Comparison of ENCODE assay signal across 20 cellular contexts in the genomic region with DNA sequence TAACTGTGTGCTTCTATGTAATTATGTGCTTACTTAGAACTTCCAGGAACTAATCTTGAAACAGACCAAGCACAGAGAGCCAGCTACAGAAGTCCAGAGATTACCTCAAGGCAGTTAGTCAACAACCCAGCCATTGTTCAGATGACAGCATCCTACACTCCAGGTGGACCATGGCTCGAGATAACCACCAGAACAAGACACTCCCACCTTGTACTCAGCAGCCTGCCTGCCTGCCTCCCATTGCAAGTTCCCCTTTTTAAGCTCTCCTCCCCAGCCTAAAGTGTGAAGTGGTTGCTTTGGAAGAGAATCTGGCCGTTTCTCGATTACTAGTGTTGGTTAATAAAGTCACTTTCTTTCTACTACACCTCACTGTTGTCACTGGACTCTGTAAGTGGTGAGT.
DNase-seq lines count a peak whose midpoint lies in the region; ATAC-seq lines count a peak whose summit lies in the region.
"Had no signal": no experiment of that assay in that cellular context is flagged by ENCODE, and none has a peak within 500 bp of the region (broad histone marks: within the 10 kb centered on the region; RNA-seq: fewer than 3 reads in every experiment).

No MANE protein-coding gene starts in this region.

- H3K14ac ChIP-seq in mesenchymal stem cell (ENCODE audit: low read length in 2 of 2) = no peak overlapping the region

- peak; percentile 47 for ATAC-seq in HG02759 (IDR thresholded peaks at IDR 0.05; ENCODE audit: unreplicated experiment)
- ATAC-seq in naive thymus-derived CD4-positive, alpha-beta T cell = no peak
- ATAC-seq: GM23338, SK-N-SH treated with all-trans-retinoic acid at 6 μM for 48 hours had no signal

- H2BK15ac ChIP-seq in mesendoderm (replicated peaks; ENCODE audit: low read depth) (no peak overlapping the region), mesenchymal stem cell (ENCODE audit: low read depth, poor library complexity, severe bottlenecking) (no peak overlapping the region)

- no peaks in the 10 kb centered on the region for H3K9me3 ChIP-seq in mesenchymal stem cell (ENCODE audit: control insufficient read depth, low read length)
- H3K9me3 ChIP-seq in naive thymus-derived CD4-positive, alpha-beta T cell (ENCODE audit: control insufficient read depth in 2 of 3, low read length in 3 of 3) = no peaks in the 10 kb centered on the region
- H3K9me3 ChIP-seq: ascending aorta, BLaER1, tibial nerve had no signal

- H3K4me2 ChIP-seq in mesendoderm (ENCODE audit: low read length) = no peak overlapping the region
- no peak overlapping the region for H3K4me2 ChIP-seq in mesenchymal stem cell (ENCODE audit: low read length, poor library complexity, severe bottlenecking)
- H3K4me2 ChIP-seq: BLaER1, GM23338 had no signal

- H2BK5ac ChIP-seq in mesendoderm (ENCODE audit: low read length) = no peak overlapping the region
- H2BK5ac ChIP-seq in mesenchymal stem cell (ENCODE audit: low read depth, low read length, poor library complexity, severe bottlenecking) = no peak overlapping the region

- H2AFZ ChIP-seq in mesenchymal stem cell (ENCODE audit: low read depth, low read length) = no peak overlapping the region
- H2AFZ ChIP-seq: GM23338 had no signal

- H3K9me3 Mint-ChIP-seq in naive thymus-derived CD4-positive, alpha-beta T cell = peaks cover 0 to 2% (median 0%) of the 10 kb centered on the region in 11 donors
- H3K9me3 Mint-ChIP-seq: activated CD4-positive, alpha-beta T cell treated with anti-CD3 and anti-CD28 coated beads, Interleukin-2, amount 10 ng/mL, durations not matched to agents 24 days and 14 days; GM23338; neural crest cell had no signal

- intact Hi-C loops in naive thymus-derived CD4-positive, alpha-beta T cell (cut with micrococcal nuclease) = no loop called here

- H4K8ac ChIP-seq in mesendoderm (ENCODE audit: low read depth, low read length) (no peak overlapping the region), mesenchymal stem cell (ENCODE audit: low read length) (no peak overlapping the region)

- H3K79me2 ChIP-seq in mesendoderm (ENCODE audit: control insufficient read depth, insufficient read depth, low read length) = no peaks in the 10 kb centered on the region

- no peak overlapping the region for H4K91ac ChIP-seq in mesenchymal stem cell (ENCODE audit: low read length)

- H3K4me1 Mint-ChIP-seq in naive thymus-derived CD4-positive, alpha-beta T cell = no peaks in the 10 kb centered on the region
- H3K4me1 Mint-ChIP-seq: activated CD4-positive, alpha-beta T cell treated with anti-CD3 and anti-CD28 coated beads, Interleukin-2, amount 10 ng/mL, durations not matched to agents 24 days and 14 days; neural crest cell had no signal

- no peak overlapping the region for H4K5ac ChIP-seq in mesendoderm (ENCODE audit: low read length)

- H3K4me1 ChIP-seq in mesendoderm (ENCODE audit: control insufficient read depth, low read depth, low read length) (no peaks in the 10 kb centered on the region), mesenchymal stem cell (ENCODE audit: control insufficient read depth, insufficient read depth, low read depth, low read length) (no peaks in the 10 kb centered on the region)
- H3K4me1 ChIP-seq in naive thymus-derived CD4-positive, alpha-beta T cell (ENCODE audit: control insufficient read depth in 2 of 2, insufficient read depth in 2 of 2, low read length in 2 of 2) = no peaks in the 10 kb centered on the region
- H3K4me1 ChIP-seq: ascending aorta, BLaER1, tibial nerve had no signal

- H2AK5ac ChIP-seq in mesendoderm (ENCODE audit: low read length) (no peak overlapping the region), mesenchymal stem cell (ENCODE audit: low read length, severe bottlenecking) (no peak overlapping the region)

- H3K27ac Mint-ChIP-seq in naive thymus-derived CD4-positive, alpha-beta T cell = no peak overlapping the region
- H3K27ac Mint-ChIP-seq: activated CD4-positive, alpha-beta T cell treated with anti-CD3 and anti-CD28 coated beads, Interleukin-2, amount 10 ng/mL, durations not matched to agents 24 days and 14 days; GM23338 had no signal

- H3K18ac ChIP-seq in mesendoderm (ENCODE audit: low read length) (no peak overlapping the region), mesenchymal stem cell (ENCODE audit: low read depth in 1 of 2, low read length in 2 of 2) (no peak overlapping the region)

- CTCF ChIA-PET in naive thymus-derived CD4-positive, alpha-beta T cell (lab: Charles Lee) = interaction anchor here (0.6 kb wide), 1 partner anchor 9 kb away, joined by 3 read pairs; no protein-coding TSS in a partner anchor

- no peak overlapping the region for H3K4me3 Mint-ChIP-seq in naive thymus-derived CD4-positive, alpha-beta T cell
- H3K4me3 Mint-ChIP-seq: activated CD4-positive, alpha-beta T cell treated with anti-CD3 and anti-CD28 coated beads, Interleukin-2, amount 10 ng/mL, durations not matched to agents 24 days and 14 days; GM23338; neural crest cell had no signal

- H2BK120ac ChIP-seq in mesendoderm (ENCODE audit: low read depth, low read length) = no peak overlapping the region
- H2BK120ac ChIP-seq in mesenchymal stem cell (ENCODE audit: low read depth, low read length) = no peak overlapping the region

- H3K36me3 ChIP-seq in mesendoderm (ENCODE audit: control insufficient read depth, insufficient read depth, low read length) (no peaks in the 10 kb centered on the region), mesenchymal stem cell (ENCODE audit: control insufficient read depth in 1 of 2, insufficient read depth in 2 of 2, low read depth in 1 of 2, low read length in 2 of 2) (no peaks in the 10 kb centered on the region)
- H3K36me3 ChIP-seq in naive thymus-derived CD4-positive, alpha-beta T cell (ENCODE audit: control insufficient read depth in 2 of 3, insufficient read depth in 3 of 3, low read length in 3 of 3) = no peaks in the 10 kb centered on the region
- H3K36me3 ChIP-seq: ascending aorta, BLaER1, tibial nerve had no signal

- no peaks in the 10 kb centered on the region for H3K79me1 ChIP-seq in mesendoderm (ENCODE audit: low read length)
- H3K79me1 ChIP-seq in mesenchymal stem cell (replicated peaks; ENCODE audit: low read length, poor library complexity, severe bottlenecking) = no peaks in the 10 kb centered on the region

- H2BK12ac ChIP-seq in mesenchymal stem cell (ENCODE audit: low read length in 2 of 2) = no peak overlapping the region

- peaks cover 0 to 13% (median 4%) of the 10 kb centered on the region in 5 donors for H3K27me3 Mint-ChIP-seq in naive thymus-derived CD4-positive, alpha-beta T cell
- H3K27me3 Mint-ChIP-seq: activated CD4-positive, alpha-beta T cell treated with anti-CD3 and anti-CD28 coated beads, Interleukin-2, amount 10 ng/mL, durations not matched to agents 24 days and 14 days had no signal

- H3K27ac ChIP-seq in mesendoderm (ENCODE audit: low read depth, low read length) (no peak overlapping the region), mesenchymal stem cell (ENCODE audit: low read length, poor library complexity, severe bottlenecking) (no peak overlapping the region)
- H3K27ac ChIP-seq in naive thymus-derived CD4-positive, alpha-beta T cell (ENCODE audit: low read depth, low read length) = no peak overlapping the region
- H3K27ac ChIP-seq: ascending aorta, BLaER1, tibial nerve had no signal

- no peaks in the 10 kb centered on the region for H3K36me3 Mint-ChIP-seq in naive thymus-derived CD4-positive, alpha-beta T cell

- H3K9ac ChIP-seq in mesendoderm (ENCODE audit: low read length) (no peak overlapping the region), mesenchymal stem cell (ENCODE audit: low read length) (no peak overlapping the region)
- H3K9ac ChIP-seq: BLaER1 had no signal

- POLR2A ChIA-PET in naive thymus-derived CD4-positive, alpha-beta T cell (lab: Charles Lee) = no interaction called here

- no peak overlapping the region for H3K4me3 ChIP-seq in mesendoderm (ENCODE audit: low read length)
- no peak overlapping the region for H3K4me3 ChIP-seq in mesenchymal stem cell (ENCODE audit: insufficient read depth in 1 of 2, low read depth in 1 of 2, low read length in 2 of 2)
- no peak overlapping the region for H3K4me3 ChIP-seq in naive thymus-derived CD4-positive, alpha-beta T cell (ENCODE audit: low read length)
- H3K4me3 ChIP-seq: ascending aorta, BLaER1, GM23338, tibial nerve had no signal

- no CpG with 5 or more reads among the region's 3 CpGs for WGBS in mesendoderm (ENCODE audit: extremely low coverage, insufficient coverage, low lambda C conversion rate)
- WGBS in mesenchymal stem cell = no CpG with 5 or more reads among the region's 3 CpGs

- no peaks in the 10 kb centered on the region for H3K27me3 ChIP-seq in mesendoderm (ENCODE audit: insufficient read depth, low read length, poor library complexity)
- no peaks in the 10 kb centered on the region for H3K27me3 ChIP-seq in mesenchymal stem cell (ENCODE audit: control insufficient read depth in 1 of 2, insufficient read depth in 1 of 2, low read length in 2 of 2)
- no peaks in the 10 kb centered on the region for H3K27me3 ChIP-seq in naive thymus-derived CD4-positive, alpha-beta T cell (ENCODE audit: control insufficient read depth in 2 of 2, insufficient read depth in 2 of 2, low read length in 2 of 2)
- H3K27me3 ChIP-seq: ascending aorta, BLaER1, tibial nerve had no signal

- H3K23ac ChIP-seq in mesendoderm (ENCODE audit: low read length) (no peak overlapping the region), mesenchymal stem cell (ENCODE audit: low read length in 2 of 2) (no peak overlapping the region)

- DNase-seq in NCI-H1417 (lab: John Stamatoyannopoulos, UW) (peak in 2 of 3 experiments; percentile 10 to 23), NCI-H1417 treated with DMSO at 0.1 percent for 48 hours (lab: John Stamatoyannopoulos, UW) (no peak), NCI-H748 (lab: John Stamatoyannopoulos, UW; ENCODE audit: unreplicated experiment) (peak; percentile 53), mesendoderm (peak; percentile 49), mesenchymal stem cell (no peak), occipital lobe (lab: John Stamatoyannopoulos, UW) (no peak)
- DNase-seq in naive thymus-derived CD4-positive, alpha-beta T cell = no peak
- DNase-seq: activated CD4-positive, alpha-beta T cell treated with anti-CD3 and anti-CD28 coated beads, Interleukin-2, amount 10 ng/mL, durations not matched to agents 24 days and 14 days; DMS79; midbrain; NCI-H187; NCI-H526 treated with DMSO at 0.1 percent for 48 hours; stimulated activated naive CD4-positive, alpha-beta T cell had no signal

- H3K56ac ChIP-seq in mesendoderm (ENCODE audit: low read length) = no peak overlapping the region

- no peak overlapping the region for H3K4ac ChIP-seq in mesendoderm (ENCODE audit: low read depth, low read length)
- H3K4ac ChIP-seq in mesenchymal stem cell (ENCODE audit: low read depth in 1 of 2, low read length in 2 of 2) = no peak overlapping the region

Comparison
In these comparisons a context has a peak if more than half of its experiments do, and no peak if none do; other contexts are left out.
1. DNase-seq: peak in NCI-H1417 (2 of 3), NCI-H748 (single experiment) and mesendoderm (single experiment); none in NCI-H1417 treated with DMSO at 0.1 percent for 48 hours (single experiment), mesenchymal stem cell (single experiment), naive thymus-derived CD4-positive, alpha-beta T cell (0 of 9) and occipital lobe (single experiment).